In genomic region chr19:5693195-5694166, GRCh38 we compare ENCODE assay signal across 10 cellular contexts. TPM values are rescaled to one million over a fixed set of nuclear protein-coding genes. Genes with fewer than 3 reads are reported as not detected.
DNase-seq lines count a peak whose midpoint lies in the region; ATAC-seq and TF ChIP-seq lines count a peak whose summit lies in the region.
"Had no signal": no experiment of that assay in that cellular context is flagged by ENCODE, and none has a peak within 500 bp of the region (broad histone marks: within the 10 kb centered on the region; RNA-seq: fewer than 3 reads in every experiment).

No MANE protein-coding gene starts in this region.

- H3K27ac Mint-ChIP-seq in activated CD8-positive, alpha-beta T cell treated with anti-CD3 and anti-CD28 coated beads for 36 hours, result no peak overlapping the region
- no peak overlapping the region for H3K27ac Mint-ChIP-seq in mesothelial cell of epicardium

- H3K9me3 Mint-ChIP-seq in activated CD8-positive, alpha-beta T cell treated with anti-CD3 and anti-CD28 coated beads for 36 hours, result no peaks in the 10 kb centered on the region
- no peaks in the 10 kb centered on the region for H3K9me3 Mint-ChIP-seq in mesothelial cell of epicardium

- POLR2A ChIA-PET in activated CD8-positive, alpha-beta T cell treated with anti-CD3 and anti-CD28 coated beads for 36 hours (lab: Charles Lee), result interaction anchor here (0.6 to 20.6 kb wide), 5 partner anchors 19 to 138 kb away, joined by 4 to 516 read pairs (median 4); partner anchors contain the start of genes CATSPERD, DUS3L and LONP1

- peak overlapping the region; percentile 99 for H3K4me3 Mint-ChIP-seq in activated CD8-positive, alpha-beta T cell treated with anti-CD3 and anti-CD28 coated beads for 36 hours
- peak overlapping the region; percentile 98 for H3K4me3 Mint-ChIP-seq in mesothelial cell of epicardium

- ATAC-seq in activated CD8-positive, alpha-beta T cell treated with anti-CD3 and anti-CD28 coated beads for 36 hours, result no peak

- H3K4me1 Mint-ChIP-seq in activated CD8-positive, alpha-beta T cell treated with anti-CD3 and anti-CD28 coated beads for 36 hours (ENCODE audit: low read depth), result peaks cover 12% of the 10 kb centered on the region
- peaks cover 16% of the 10 kb centered on the region for H3K4me1 Mint-ChIP-seq in mesothelial cell of epicardium

- peak; percentile 44 for DNase-seq in activated CD8-positive, alpha-beta T cell treated with anti-CD3 and anti-CD28 coated beads for 36 hours
- no peak for DNase-seq in mesothelial cell of epicardium (ENCODE audit: low spot score in 2 of 2, unreplicated experiment in 2 of 2)
- DNase-seq in NCI-H748 (lab: John Stamatoyannopoulos, UW; ENCODE audit: unreplicated experiment), result no peak
- no peak for DNase-seq in head of caudate nucleus
- DNase-seq in occipital lobe (lab: John Stamatoyannopoulos, UW), result no peak
- DNase-seq in AG08395 (ENCODE audit: low spot score), result no peak
- DNase-seq: activated effector memory CD4-positive, alpha-beta T cell treated with Interleukin-2 at 50 U/mL for 16 hours had no signal

- intact Hi-C loops in activated CD8-positive, alpha-beta T cell treated with anti-CD3 and anti-CD28 coated beads for 36 hours (cut with micrococcal nuclease), result loop anchor here (10.0 kb wide), 1 partner anchor 101 kb away; the partner anchor contains the start of gene DUS3L
- intact Hi-C loops in head of caudate nucleus (cut with DNase I), result no loop called here

- CTCF ChIA-PET in activated CD8-positive, alpha-beta T cell treated with anti-CD3 and anti-CD28 coated beads for 36 hours (lab: Charles Lee), result no interaction called here

- peaks cover 53% of the 10 kb centered on the region for H3K36me3 Mint-ChIP-seq in activated CD8-positive, alpha-beta T cell treated with anti-CD3 and anti-CD28 coated beads for 36 hours (ENCODE audit: low read depth)
- no peaks in the 10 kb centered on the region for H3K36me3 Mint-ChIP-seq in mesothelial cell of epicardium

- no peak for TF ChIP-seq CTCF in C4-2B (conservative IDR thresholded peaks at IDR 0.05)
- no peak for TF ChIP-seq CTCF in activated CD8-positive, alpha-beta T cell treated with anti-CD3 and anti-CD28 coated beads for 36 hours (IDR thresholded peaks at IDR 0.05)
- TF ChIP-seq CTCF in mesothelial cell of epicardium (IDR thresholded peaks at IDR 0.05; ENCODE audit: unreplicated experiment), result no peak

- TF ChIP-seq POLR2A in GM19193 (IDR thresholded peaks at IDR 0.05; ENCODE audit: extremely low read depth, insufficient read depth, insufficient read length), result peak; percentile 55

- no peaks in the 10 kb centered on the region for H3K27me3 Mint-ChIP-seq in activated CD8-positive, alpha-beta T cell treated with anti-CD3 and anti-CD28 coated beads for 36 hours
- no peaks in the 10 kb centered on the region for H3K27me3 Mint-ChIP-seq in mesothelial cell of epicardium (ENCODE audit: low read depth)

- H3K27ac ChIP-seq in C4-2B, result 0 out of 2 replicates have a peak overlapping the region, but pooled peaks have one; percentile 99

RNA-seq across cellular contexts. Expression of gene RPL36, which starts 3.4 kb away (rescaled TPM):
- 1,000 to 10,000 TPM; 1,711 to 1,715 TPM for total RNA-seq in activated CD8-positive, alpha-beta T cell treated with anti-CD3 and anti-CD28 coated beads for 36 hours
- total RNA-seq in mesothelial cell of epicardium (947 to 1,016 TPM (median 998 TPM) in 3 replicates), occipital lobe (299 TPM)

RNA-seq across cellular contexts. Expression of gene HSD11B1L, which starts 12.7 kb away (rescaled TPM):
- total RNA-seq in activated CD8-positive, alpha-beta T cell treated with anti-CD3 and anti-CD28 coated beads for 36 hours, result 1 to 10 TPM; 2.7 to 3.5 TPM
- total RNA-seq in mesothelial cell of epicardium, result 15.9 to 16.7 TPM (median 16.0 TPM) in 3 replicates
- total RNA-seq in occipital lobe, result 16.7 TPM

RNA-seq across cellular contexts. Expression of gene MICOS13, which starts 13.2 kb away (rescaled TPM):
- 10 to 100 TPM; 49.4 TPM for total RNA-seq in activated CD8-positive, alpha-beta T cell treated with anti-CD3 and anti-CD28 coated beads for 36 hours
- total RNA-seq in mesothelial cell of epicardium (30.0 to 32.3 TPM (median 30.7 TPM) in 3 replicates), occipital lobe (16.2 TPM)

RNA-seq across cellular contexts. Expression of gene LONP1, which starts 26.5 kb away (rescaled TPM):
- total RNA-seq in activated CD8-positive, alpha-beta T cell treated with anti-CD3 and anti-CD28 coated beads for 36 hours, result 100 to 1,000 TPM; 324 to 342 TPM
- total RNA-seq in mesothelial cell of epicardium (63.4 to 69.8 TPM (median 69.6 TPM) in 3 replicates), occipital lobe (39.6 TPM)

RNA-seq across cellular contexts. Expression of gene CATSPERD, which starts 27.0 kb away (rescaled TPM):
- not detected for total RNA-seq in activated CD8-positive, alpha-beta T cell treated with anti-CD3 and anti-CD28 coated beads for 36 hours
- total RNA-seq in mesothelial cell of epicardium (not detected in 3 replicates), occipital lobe (not detected)
- total RNA-seq: pulmonary artery endothelial cell had no signal
